26 cellular contexts compared by ENCODE assay signal in genomic region chr17:29043539-29044165, GRCh38. TPM values are rescaled to one million over a fixed set of nuclear protein-coding genes. Genes with fewer than 3 reads are reported as not detected.
A peak's percentile ranks its signal among the peaks of the same experiment; 100 is the strongest.
DNase-seq lines count a peak whose midpoint lies in the region; ATAC-seq, FAIRE-seq and TF ChIP-seq lines count a peak whose summit lies in the region.
"Had no signal": no experiment of that assay in that cellular context is flagged by ENCODE, and none has a peak within 500 bp of the region (broad histone marks: within the 10 kb centered on the region; RNA-seq: fewer than 3 reads in every experiment).

No MANE protein-coding gene starts in this region.

- DNase-seq in NCI-H2227 treated with DMSO at 0.1 percent for 48 hours (lab: John Stamatoyannopoulos, UW) (peak; percentile 20), NCI-H2227 (lab: John Stamatoyannopoulos, UW; ENCODE audit: unreplicated experiment) (no peak), spleen (no peak), D721Med (ENCODE audit: insufficient read length, low spot score) (no peak), activated T-cell treated with anti-CD3 and anti-CD28 coated beads for 4 hours (no peak)
- DNase-seq: activated CD4-positive, alpha-beta T cell treated with anti-CD3 and anti-CD28 coated beads, Interleukin-2, amount 10 ng/mL, durations not matched to agents 7 days and 5 days; activated naive CD4-positive, alpha-beta T cell treated with anti-CD3 and anti-CD28 coated beads, Interleukin-2, amount 50 U/mL, for 16 hours; CD4-positive, CD25-positive, alpha-beta regulatory T cell; foreskin melanocyte; GOT3; left cardiac atrium; NCI-H1048; NCI-H2107; NCI-H774; occipital lobe; stimulated activated naive CD4-positive, alpha-beta T cell had no signal

- H3K27me3 ChIP-seq in OCI-LY3 (ENCODE audit: low read depth, low read length) (peaks cover 5% of the 10 kb centered on the region; the same call in 1 of the 2 replicates), iPS-20b (ENCODE audit: insufficient read depth, low read length) (no peaks in the 10 kb centered on the region; the same call in 1 of the 2 replicates), spleen (replicated peaks in 1 of 7) (no peaks in the 10 kb centered on the region)
- H3K27me3 ChIP-seq: right atrium auricular region, transverse colon had no signal

- 58 to 79% (median 65%) methylated on average over 3 of the region's 3 CpGs for WGBS in spleen, 5 donors

- TF ChIP-seq POLR2A in spleen (IDR thresholded peaks at IDR 0.05): no peak

- TF ChIP-seq CTCF in OCI-LY3 (IDR thresholded peaks at IDR 0.05; ENCODE audit: low read depth, low read length): no peak
- TF ChIP-seq CTCF in spleen (IDR thresholded peaks at IDR 0.05 in 8 of 11, conservative IDR thresholded peaks at IDR 0.05 in 3 of 11): no peak
- TF ChIP-seq CTCF in D721Med (IDR thresholded peaks at IDR 0.05; ENCODE audit: insufficient read depth, missing control alignments): no peak

- FAIRE-seq in D721Med (lab: Jason Lieb, UNC): no peak
- FAIRE-seq: A204.1, colon had no signal

- intact Hi-C loops in spleen (cut with DNase I; ENCODE audit: low total_unique reads): no loop called here

- H4K20me1 ChIP-seq in OCI-LY3 (ENCODE audit: insufficient read depth, low read length): no peaks in the 10 kb centered on the region

- peak overlapping the region; percentile 80 for H3K4me2 ChIP-seq in OCI-LY3 (ENCODE audit: low read length)

- H2AFZ ChIP-seq in OCI-LY3 (ENCODE audit: low read depth, low read length): no peak overlapping the region

- peaks cover 32% of the 10 kb centered on the region for H3K4me1 ChIP-seq in OCI-LY3 (ENCODE audit: low read length)
- peaks cover 38% of the 10 kb centered on the region for H3K4me1 ChIP-seq in iPS-20b (ENCODE audit: insufficient read depth, low read length)
- peaks cover 14 to 40% (median 23%) of the 10 kb centered on the region in 6 donors for H3K4me1 ChIP-seq in spleen

- H3K27ac ChIP-seq in OCI-LY3 (ENCODE audit: low read length): peak overlapping the region; percentile 62
- peak overlapping the region; percentile 83 for H3K27ac ChIP-seq in iPS-20b (ENCODE audit: low read length)
- H3K27ac ChIP-seq in spleen: peak overlapping the region in 5 of 8 donors; percentile 22 to 74 (median 59)
- H3K27ac ChIP-seq: HL-60, right atrium auricular region had no signal

- no peaks in the 10 kb centered on the region for H3K9me3 ChIP-seq in OCI-LY3 (ENCODE audit: insufficient read depth, low read length)
- H3K9me3 ChIP-seq in iPS-20b (ENCODE audit: insufficient read depth, low read depth, low read length): no peaks in the 10 kb centered on the region
- H3K9me3 ChIP-seq in spleen: no peaks in the 10 kb centered on the region
- H3K9me3 ChIP-seq: right atrium auricular region, transverse colon had no signal

- H3K79me2 ChIP-seq in OCI-LY3 (ENCODE audit: low read length): no peaks in the 10 kb centered on the region

- no peak overlapping the region for H3K9ac ChIP-seq in OCI-LY3 (ENCODE audit: low read length)
- peak overlapping the region; percentile 71 for H3K9ac ChIP-seq in iPS-20b (ENCODE audit: low read depth, low read length)

- H3K4me3 ChIP-seq in OCI-LY3 (ENCODE audit: low read length) (no peak overlapping the region), iPS-20b (ENCODE audit: low read length) (peak overlapping the region; percentile 42; the same call in 1 of the 2 replicates), spleen (no peak overlapping the region)
- H3K4me3 ChIP-seq: right atrium auricular region, transverse colon had no signal

- no peak for ATAC-seq in GM19324 (IDR thresholded peaks at IDR 0.05; ENCODE audit: low FRiP score, unreplicated experiment)

- H3K36me3 ChIP-seq in OCI-LY3 (replicated peaks; ENCODE audit: low read depth, low read length) (no peaks in the 10 kb centered on the region), iPS-20b (ENCODE audit: insufficient read depth, low read depth, low read length) (peaks cover 8% of the 10 kb centered on the region; the same call in 1 of the 2 replicates), spleen (no peaks in the 10 kb centered on the region)
- H3K36me3 ChIP-seq: right atrium auricular region, transverse colon had no signal

RNA-seq across cellular contexts. Expression of gene PIPOX, which starts 0.7 kb away (rescaled TPM):
- total RNA-seq in spleen: 1 to 10 TPM; 3.0 to 8.3 (median 5.5) TPM
- polyA plus RNA-seq in spleen: under 1 TPM; 0.64 to 0.80 (median 0.74) TPM

RNA-seq across cellular contexts. Expression of gene SEZ6, which starts 37.8 kb away (rescaled TPM):
- total RNA-seq in spleen: under 1 TPM in 1 of 7 donors, not detected in 6; 0.88 TPM
- not detected for polyA plus RNA-seq in spleen
- total RNA-seq: activated CD4-positive, alpha-beta T cell treated with anti-CD3 and anti-CD28 coated beads, Interleukin-2, amount 10 ng/mL, durations not matched to agents 7 days and 5 days; epithelial cell of proximal tubule; mesothelial cell of epicardium had no signal
